Comparison of ENCODE assay signal across 28 cellular contexts in genomic region chr12:3712209-3712992, GRCh38. TPM values are rescaled to one million over a fixed set of nuclear protein-coding genes. Genes with fewer than 3 reads are reported as not detected.
A peak's percentile ranks its signal among the peaks of the same experiment; 100 is the strongest.
DNase-seq lines count a peak whose midpoint lies in the region; TF ChIP-seq lines count a peak whose summit lies in the region.
"Had no signal": no experiment of that assay in that cellular context is flagged by ENCODE, and none has a peak within 500 bp of the region (broad histone marks: within the 10 kb centered on the region; RNA-seq: fewer than 3 reads in every experiment).

No MANE protein-coding gene starts in this region.

- no peak overlapping the region for H3T11ph ChIP-seq in H9 (ENCODE audit: low read length)

- H3K4me2 ChIP-seq in mesenchymal stem cell (ENCODE audit: low read length, poor library complexity, severe bottlenecking) (no peak overlapping the region), H9 (ENCODE audit: insufficient read depth, insufficient read length, low read length) (no peak overlapping the region)
- H3K4me2 ChIP-seq: GM23338 had no signal

- no peak overlapping the region for H2BK20ac ChIP-seq in H9 (ENCODE audit: low read depth, low read length, poor library complexity, severe bottlenecking)

- H2AK5ac ChIP-seq in mesenchymal stem cell (ENCODE audit: low read length, severe bottlenecking) (no peak overlapping the region), H9 (ENCODE audit: insufficient read length, low read length) (no peak overlapping the region)

- 69% methylated on average over 3 of the region's 3 CpGs for WGBS in mesenchymal stem cell
- no CpG with 5 or more reads among the region's 3 CpGs for WGBS in H9 (ENCODE audit: extremely low coverage, insufficient read length, low lambda C conversion rate)

- H3K27ac Mint-ChIP-seq in H9 = no peak overlapping the region
- H3K27ac Mint-ChIP-seq: activated CD4-positive, alpha-beta T cell treated with anti-CD3 and anti-CD28 coated beads, Interleukin-2, amount 10 ng/mL, durations not matched to agents 7 days and 5 days; activated naive CD4-positive, alpha-beta T cell treated with anti-CD3 and anti-CD28 coated beads, Interleukin-2, amount 50 U/mL, for 24 hours; activated T-helper 1 cell treated with anti-CD3 and anti-CD28 coated beads, Interleukin-12 subunit alpha, Interleukin-12 subunit beta, Interleukin-2, Interleukin-4 antibody, amounts not matched to agents 30 ng/mL and 10 ng/mL and 1 ng/mL, durations not matched to agents 14 hours and 24 hours and 36 hours; GM23338; progenitor cell of endocrine pancreas had no signal

- H4K91ac ChIP-seq in mesenchymal stem cell (ENCODE audit: low read length) = no peak overlapping the region
- H4K91ac ChIP-seq in H9 (ENCODE audit: insufficient read length, low read depth, low read length) = no peak overlapping the region

- peaks cover 3% of the 10 kb centered on the region; the same call in 1 of the 2 replicates for H3K27me3 Mint-ChIP-seq in H9 (ENCODE audit: low read depth)
- H3K27me3 Mint-ChIP-seq: activated CD4-positive, alpha-beta T cell treated with anti-CD3 and anti-CD28 coated beads, Interleukin-2, amount 10 ng/mL, durations not matched to agents 7 days and 5 days; activated naive CD4-positive, alpha-beta T cell treated with anti-CD3 and anti-CD28 coated beads, Interleukin-2, amount 50 U/mL, for 24 hours had no signal

- TF ChIP-seq POLR2A in uterus (IDR thresholded peaks at IDR 0.05) = no peak

- POLR2A ChIA-PET in HEK293 (lab: Yijun Ruan, JAX) = no interaction called here

- no peaks in the 10 kb centered on the region for H3K23me2 ChIP-seq in H9 (ENCODE audit: insufficient read length, low read depth, low read length, poor library complexity, severe bottlenecking)

- intact Hi-C loops in uterus (cut with DNase I; ENCODE audit: low total_unique reads) = no loop called here

- H3K27me3 ChIP-seq in uterus (no peaks in the 10 kb centered on the region), mesenchymal stem cell (ENCODE audit: control insufficient read depth in 1 of 2, insufficient read depth in 1 of 2, low read length in 2 of 2) (no peaks in the 10 kb centered on the region), H9 (ENCODE audit: insufficient read depth, low read length) (no peaks in the 10 kb centered on the region)
- H3K27me3 ChIP-seq: colonic mucosa, Peyer's patch had no signal

- H3K9ac ChIP-seq in mesenchymal stem cell (ENCODE audit: low read length) (no peak overlapping the region), H9 (ENCODE audit: extremely low read depth, insufficient read length, low read length) (no peak overlapping the region)

- H3K4me1 ChIP-seq in HEK293 (ENCODE audit: control insufficient read depth, insufficient read depth, low read length) (no peaks in the 10 kb centered on the region), uterus (no peaks in the 10 kb centered on the region), mesenchymal stem cell (ENCODE audit: control insufficient read depth, insufficient read depth, low read depth, low read length) (no peaks in the 10 kb centered on the region), H9 (ENCODE audit: insufficient read depth, low read length) (no peaks in the 10 kb centered on the region; the same call in 1 of the 2 replicates)
- H3K4me1 ChIP-seq: colonic mucosa, Peyer's patch had no signal

- no peak overlapping the region for H3K4me3 Mint-ChIP-seq in H9
- H3K4me3 Mint-ChIP-seq: activated CD4-positive, alpha-beta T cell treated with anti-CD3 and anti-CD28 coated beads, Interleukin-2, amount 10 ng/mL, durations not matched to agents 7 days and 5 days; activated naive CD4-positive, alpha-beta T cell treated with anti-CD3 and anti-CD28 coated beads, Interleukin-2, amount 50 U/mL, for 24 hours; activated T-helper 1 cell treated with anti-CD3 and anti-CD28 coated beads, Interleukin-12 subunit alpha, Interleukin-12 subunit beta, Interleukin-2, Interleukin-4 antibody, amounts not matched to agents 30 ng/mL and 10 ng/mL and 1 ng/mL, durations not matched to agents 14 hours and 24 hours and 36 hours; GM23338 had no signal

- no peaks in the 10 kb centered on the region for H4K20me1 ChIP-seq in H9 (ENCODE audit: control insufficient read depth, insufficient read depth, insufficient read length)

- H2AFZ ChIP-seq in mesenchymal stem cell (ENCODE audit: low read depth, low read length) = no peak overlapping the region
- no peak overlapping the region for H2AFZ ChIP-seq in H9 (ENCODE audit: low read length)
- H2AFZ ChIP-seq: GM23338 had no signal

- H3K4me3 ChIP-seq in HEK293 (ENCODE audit: low read depth, low read length) (no peak overlapping the region), uterus (no peak overlapping the region), mesenchymal stem cell (ENCODE audit: insufficient read depth in 1 of 2, low read depth in 1 of 2, low read length in 2 of 2) (no peak overlapping the region)
- H3K4me3 ChIP-seq: colonic mucosa, GM12878, GM23338, Peyer's patch had no signal

- H3K9me3 Mint-ChIP-seq in H9 = no peaks in the 10 kb centered on the region
- H3K9me3 Mint-ChIP-seq: activated CD4-positive, alpha-beta T cell treated with anti-CD3 and anti-CD28 coated beads, Interleukin-2, amount 10 ng/mL, durations not matched to agents 7 days and 5 days; activated naive CD4-positive, alpha-beta T cell treated with anti-CD3 and anti-CD28 coated beads, Interleukin-2, amount 50 U/mL, for 24 hours; activated T-helper 1 cell treated with anti-CD3 and anti-CD28 coated beads, Interleukin-12 subunit alpha, Interleukin-12 subunit beta, Interleukin-2, Interleukin-4 antibody, amounts not matched to agents 30 ng/mL and 10 ng/mL and 1 ng/mL, durations not matched to agents 14 hours and 24 hours and 36 hours; GM23338 had no signal

- no peak overlapping the region for H2BK5ac ChIP-seq in mesenchymal stem cell (ENCODE audit: low read depth, low read length, poor library complexity, severe bottlenecking)
- no peak overlapping the region for H2BK5ac ChIP-seq in H9 (ENCODE audit: insufficient read length, low read length)

- H3K79me1 ChIP-seq in mesenchymal stem cell (replicated peaks; ENCODE audit: low read length, poor library complexity, severe bottlenecking) (no peaks in the 10 kb centered on the region), H9 (ENCODE audit: insufficient read depth, low read depth, low read length, poor library complexity, severe bottlenecking) (no peaks in the 10 kb centered on the region)

- H3K9me3 ChIP-seq in HEK293 (ENCODE audit: control insufficient read depth, insufficient read depth, low read depth, low read length) = no peaks in the 10 kb centered on the region
- no peaks in the 10 kb centered on the region for H3K9me3 ChIP-seq in uterus
- H3K9me3 ChIP-seq in mesenchymal stem cell (ENCODE audit: control insufficient read depth, low read length) = no peaks in the 10 kb centered on the region
- no peaks in the 10 kb centered on the region for H3K9me3 ChIP-seq in H9 (ENCODE audit: control insufficient read depth, low read depth, low read length)
- H3K9me3 ChIP-seq: colonic mucosa, Peyer's patch had no signal

- no peak overlapping the region for H3K56ac ChIP-seq in H9 (ENCODE audit: insufficient read length, low read depth, low read length)

- H4K5ac ChIP-seq in H9 (ENCODE audit: insufficient read length, low read depth, low read length) = no peak overlapping the region

- H3K18ac ChIP-seq in mesenchymal stem cell (ENCODE audit: low read depth in 1 of 2, low read length in 2 of 2) (no peak overlapping the region), H9 (ENCODE audit: insufficient read length, low read depth, low read length) (no peak overlapping the region)

- H2BK120ac ChIP-seq in mesenchymal stem cell (ENCODE audit: low read depth, low read length) (no peak overlapping the region), H9 (ENCODE audit: low read depth, low read length, poor library complexity, severe bottlenecking) (no peak overlapping the region)

- no peak overlapping the region for H3K4ac ChIP-seq in mesenchymal stem cell (ENCODE audit: low read depth in 1 of 2, low read length in 2 of 2)
- H3K4ac ChIP-seq in H9 (ENCODE audit: low read depth, low read length) = no peak overlapping the region

- H2BK12ac ChIP-seq in mesenchymal stem cell (ENCODE audit: low read length in 2 of 2) (no peak overlapping the region), H9 (ENCODE audit: insufficient read length, low read depth, low read length) (no peak overlapping the region)

- H2BK15ac ChIP-seq in mesenchymal stem cell (ENCODE audit: low read depth, poor library complexity, severe bottlenecking) (no peak overlapping the region), H9 (ENCODE audit: low read depth, low read length) (no peak overlapping the region)

- no peak overlapping the region for H3K23ac ChIP-seq in mesenchymal stem cell (ENCODE audit: low read length in 2 of 2)
- H3K23ac ChIP-seq in H9 (ENCODE audit: insufficient read length, low read depth, low read length) = no peak overlapping the region

- H3K27ac ChIP-seq in HEK293 (ENCODE audit: extremely low read depth, low read depth, low read length) = no peak overlapping the region
- no peak overlapping the region for H3K27ac ChIP-seq in uterus
- no peak overlapping the region for H3K27ac ChIP-seq in mesenchymal stem cell (ENCODE audit: low read length, poor library complexity, severe bottlenecking)
- H3K27ac ChIP-seq in H9 (ENCODE audit: insufficient read length, low read depth, low read length) = no peak overlapping the region
- H3K27ac ChIP-seq: C4-2B, colonic mucosa, Peyer's patch had no signal

- H3K36me3 ChIP-seq in HEK293 (ENCODE audit: control insufficient read depth in 2 of 2, insufficient read depth in 1 of 2, low read length in 2 of 2) = no peaks in the 10 kb centered on the region
- H3K36me3 ChIP-seq in uterus = no peaks in the 10 kb centered on the region
- no peaks in the 10 kb centered on the region for H3K36me3 ChIP-seq in mesenchymal stem cell (ENCODE audit: control insufficient read depth in 1 of 2, insufficient read depth in 2 of 2, low read depth in 1 of 2, low read length in 2 of 2)
- H3K36me3 ChIP-seq: colonic mucosa, Peyer's patch had no signal

- H3K79me2 ChIP-seq in H9 (ENCODE audit: insufficient read depth, low read length) = no peaks in the 10 kb centered on the region

- no peaks in the 10 kb centered on the region for H3K36me3 Mint-ChIP-seq in H9 (ENCODE audit: insufficient read depth in 1 of 3, low read depth in 3 of 3)

- peak overlapping the region in 1 of 2 experiments; percentile 27 for H3K14ac ChIP-seq in mesenchymal stem cell (ENCODE audit: low read length in 2 of 2)
- no peak overlapping the region for H3K14ac ChIP-seq in H9 (ENCODE audit: insufficient read depth, low read length)

- CTCF ChIA-PET in HEK293 (lab: Yijun Ruan, JAX) = no interaction called here

- H4K8ac ChIP-seq in mesenchymal stem cell (ENCODE audit: low read length) (no peak overlapping the region), H9 (replicated peaks; ENCODE audit: insufficient read length, low read depth, low read length) (no peak overlapping the region)

- TF ChIP-seq CTCF in HEK293 (tag by site-specific recombination; IDR thresholded peaks at IDR 0.05) (no peak), uterus (IDR thresholded peaks at IDR 0.05) (no peak), H9 (conservative IDR thresholded peaks at IDR 0.05) (no peak)

- DNase-seq in DMS 273 (lab: John Stamatoyannopoulos, UW; ENCODE audit: unreplicated experiment) (peak; percentile 95), NCI-H524 treated with DMSO at 0.1 percent for 48 hours (lab: John Stamatoyannopoulos, UW) (peak; percentile 97), islet precursor cell (peak; percentile 21), uterus (no peak), mesenchymal stem cell (no peak), H9 (no peak), SKM-1 (lab: John Stamatoyannopoulos, UW; ENCODE audit: unreplicated experiment) (no peak)
- DNase-seq: activated CD4-positive, alpha-beta T cell treated with anti-CD3 and anti-CD28 coated beads, Interleukin-2, amount 10 ng/mL, durations not matched to agents 7 days and 5 days; amygdala; Calu3; colonic mucosa; effector CD8-positive, alpha-beta T cell; foreskin melanocyte; NCI-H187; NCI-H510A; Peyer's patch; SIG-M5; stimulated activated CD4-positive, alpha-beta T cell treated with anti-CD3 and anti-CD28 coated beads, Interleukin-15, amount 100 ng/mL, for 24 hours; stimulated activated naive CD8-positive, alpha-beta T cell treated with anti-CD3 and anti-CD28 coated beads, Interleukin-15, Interleukin-2, amounts not matched to agents 100 U/mL and 50 U/mL, for 24 hours; SW 1271; T-helper 9 cell had no signal

- H3K4me1 Mint-ChIP-seq in H9 = peaks cover 10 to 13% of the 10 kb centered on the region in 2 experiments

RNA-seq across cellular contexts. Expression of gene CRACR2A, which starts 40.5 kb away (rescaled TPM):
- total RNA-seq in uterus (10 to 100 TPM in 1 of 4 donors, 1 to 10 TPM in 2, under 1 TPM in 1; 0.88 to 33.6 (median 3.2) TPM), H9 (2021) (2.0 and 2.1 TPM in 2 replicates)
- 0.40 TPM for polyA plus RNA-seq in mesenchymal stem cell (2013, experiment 1 of 2)
- polyA plus RNA-seq in mesenchymal stem cell (2013, experiment 2 of 2) = 0.40 TPM

Comparison
In these comparisons a context has a peak if more than half of its experiments do, and no peak if none do; other contexts are left out.
1. DNase-seq: peak in DMS 273 (single experiment), NCI-H524 treated with DMSO at 0.1 percent for 48 hours (single experiment) and islet precursor cell (single experiment); none in uterus (0 of 2), mesenchymal stem cell (single experiment), H9 (single experiment) and SKM-1 (single experiment).